ENCODE assay signal across 1 cellular context in genomic region chr3:133573054-133573628, GRCh38.
TF ChIP-seq lines count a peak whose summit lies in the region.

No MANE protein-coding gene starts in this region.

TF ChIP-seq in K562, 482 proteins besides CTCF, POLR2A, EP300 and RAD21 (continued from another document):
- TF ChIP-seq ZNF24 (IDR thresholded peaks at IDR 0.05) (no peak), ZNF12 (CRISPR knock-in tag; IDR thresholded peaks at IDR 0.05) (no peak), ZBTB7A (IDR thresholded peaks at IDR 0.05; ENCODE audit: borderline replicate concordance, control insufficient read depth, low read depth, low read length) (no peak), PHF8 (IDR thresholded peaks at IDR 0.05; ENCODE audit: borderline replicate concordance, low read length) (peak; percentile 23; the same call in 1 of the 2 replicates), ZHX1 (conservative IDR thresholded peaks at IDR 0.05; ENCODE audit: low read length) (no peak), BHLHE40 (IDR thresholded peaks at IDR 0.05; ENCODE audit: low read length) (peak; percentile 94)
